Comparison of ENCODE assay signal across 30 cellular contexts in genomic region chrX:18951032-18951431, GRCh38. TPM values are rescaled to one million over a fixed set of nuclear protein-coding genes. Genes with fewer than 3 reads are reported as not detected.
DNase-seq lines count a peak whose midpoint lies in the region; ATAC-seq and TF ChIP-seq lines count a peak whose summit lies in the region.
"Had no signal": no experiment of that assay in that cellular context is flagged by ENCODE, and none has a peak within 500 bp of the region (broad histone marks: within the 10 kb centered on the region; RNA-seq: fewer than 3 reads in every experiment).

No MANE protein-coding gene starts in this region.

- intact Hi-C loops in right cardiac atrium (cut with DNase I), result no loop called here

- no peak for TF ChIP-seq POLR2A in NB4 (IDR thresholded peaks at IDR 0.05; ENCODE audit: extremely low read depth, insufficient read length)

- peak; percentile 40 for DNase-seq in right atrium auricular region (ENCODE audit: low spot score)
- no peak for DNase-seq in right cardiac atrium
- DNase-seq in NB4 (ENCODE audit: low read depth), result peak; percentile 9
- DNase-seq in foreskin keratinocyte, result no peak
- no peak for DNase-seq in NCI-H2227 treated with DMSO at 0.1 percent for 48 hours (lab: John Stamatoyannopoulos, UW)
- no peak for DNase-seq in activated T-cell treated with anti-CD3 and anti-CD28 coated beads for 4 hours
- DNase-seq in GM10248 (ENCODE audit: extremely low spot score), result no peak
- DNase-seq: ACHN; activated naive CD4-positive, alpha-beta T cell; BE2C; caudate nucleus; CD8-positive, alpha-beta T cell; effector CD8-positive, alpha-beta T cell; HCEC 1CT; hypothalamus; mesenchymal stem cell; NCI-H1105; NCI-H187 treated with DMSO at 0.1 percent for 48 hours; NCI-H2171 treated with DMSO at 0.1 percent for 48 hours; NCI-H524; SJCRH30; stimulated activated CD4-positive, alpha-beta T cell treated with anti-CD3 and anti-CD28 coated beads, Interleukin-4, amount 100 ng/mL, for 24 hours; SW 1271 had no signal

- H3K27me3 ChIP-seq in right atrium auricular region, result no peaks in the 10 kb centered on the region
- H3K27me3 ChIP-seq in right cardiac atrium (ENCODE audit: control insufficient read depth, insufficient read depth), result no peaks in the 10 kb centered on the region
- H3K27me3 ChIP-seq in foreskin keratinocyte, result no peaks in the 10 kb centered on the region
- H3K27me3 ChIP-seq: BE2C, neutrophil, SJCRH30, tibial nerve had no signal

- no peak overlapping the region for H3K4me3 ChIP-seq in right atrium auricular region
- no peak overlapping the region for H3K4me3 ChIP-seq in right cardiac atrium (ENCODE audit: low read length)
- no peak overlapping the region for H3K4me3 ChIP-seq in NB4 (ENCODE audit: low read depth, low read length)
- H3K4me3 ChIP-seq: coronary artery, SJCRH30, tibial nerve had no signal

- H3K36me3 ChIP-seq in right atrium auricular region, result no peaks in the 10 kb centered on the region
- H3K36me3 ChIP-seq: BE2C, neutrophil had no signal

- no peak for TF ChIP-seq CTCF in right atrium auricular region (IDR thresholded peaks at IDR 0.05)
- TF ChIP-seq CTCF in NB4 (IDR thresholded peaks at IDR 0.05; ENCODE audit: low read depth, low read length), result no peak
- peak; percentile 26 for TF ChIP-seq CTCF in foreskin keratinocyte (conservative IDR thresholded peaks at IDR 0.05)
- no peak for TF ChIP-seq CTCF in GM10248 (IDR thresholded peaks at IDR 0.05; ENCODE audit: control extremely low read depth, extremely low read depth, low read depth, missing control alignments)

- 96% methylated on average over 10 of the region's 10 CpGs for WGBS in right cardiac atrium

- H3K4me1 ChIP-seq in right atrium auricular region (no peaks in the 10 kb centered on the region), right cardiac atrium (ENCODE audit: control insufficient read depth, insufficient read depth, low read length) (no peaks in the 10 kb centered on the region), foreskin keratinocyte (no peaks in the 10 kb centered on the region)
- H3K4me1 ChIP-seq: BE2C, SJCRH30, tibial nerve had no signal

- no peaks in the 10 kb centered on the region for H3K9me3 ChIP-seq in right atrium auricular region
- no peaks in the 10 kb centered on the region for H3K9me3 ChIP-seq in right cardiac atrium (ENCODE audit: control insufficient read depth, low read length)
- H3K9me3 ChIP-seq: BE2C, neutrophil, SJCRH30, tibial nerve had no signal

- POLR2A ChIA-PET in GM10248 (lab: Yijun Ruan, JAX), result no interaction called here

- H3K27ac ChIP-seq in right atrium auricular region (no peak overlapping the region), right cardiac atrium (ENCODE audit: low read length) (no peak overlapping the region), foreskin keratinocyte (no peak overlapping the region)
- H3K27ac ChIP-seq: coronary artery, epithelial cell of prostate, neutrophil, SJCRH30, tibial nerve, VCaP had no signal

- CTCF ChIA-PET in GM10248 (lab: Yijun Ruan, JAX), result no interaction called here

- no peak for ATAC-seq in right cardiac atrium
- ATAC-seq in foreskin keratinocyte, result no peak
- ATAC-seq in GM18519 (IDR thresholded peaks at IDR 0.05; ENCODE audit: low FRiP score, unreplicated experiment), result no peak
- ATAC-seq: CD8-positive, alpha-beta T cell; left lobe of liver had no signal

RNA-seq across cellular contexts. Expression of gene PHKA2, which starts 32.9 kb away (rescaled TPM):
- 10 to 100 TPM; 13.5 to 28.7 TPM for total RNA-seq in right atrium auricular region
- 10 to 100 TPM; 30.1 to 42.4 (median 32.3) TPM for total RNA-seq in right cardiac atrium
- polyA plus RNA-seq in right cardiac atrium, result 26.9 TPM
- 17.2 and 17.5 TPM in 2 replicates for total RNA-seq in foreskin keratinocyte
- polyA plus RNA-seq in foreskin keratinocyte, result 12.4 and 13.3 TPM in 2 replicates

Comparison
In these comparisons a context has a peak if more than half of its experiments do, and no peak if none do; other contexts are left out.
1. DNase-seq: peak in right atrium auricular region (single experiment) and NB4 (single experiment); none in right cardiac atrium (0 of 3), foreskin keratinocyte (0 of 2), NCI-H2227 treated with DMSO at 0.1 percent for 48 hours (single experiment), activated T-cell treated with anti-CD3 and anti-CD28 coated beads for 4 hours (single experiment) and GM10248 (single experiment).